Comparison of ENCODE assay signal across 1 cellular context in the genomic region with DNA sequence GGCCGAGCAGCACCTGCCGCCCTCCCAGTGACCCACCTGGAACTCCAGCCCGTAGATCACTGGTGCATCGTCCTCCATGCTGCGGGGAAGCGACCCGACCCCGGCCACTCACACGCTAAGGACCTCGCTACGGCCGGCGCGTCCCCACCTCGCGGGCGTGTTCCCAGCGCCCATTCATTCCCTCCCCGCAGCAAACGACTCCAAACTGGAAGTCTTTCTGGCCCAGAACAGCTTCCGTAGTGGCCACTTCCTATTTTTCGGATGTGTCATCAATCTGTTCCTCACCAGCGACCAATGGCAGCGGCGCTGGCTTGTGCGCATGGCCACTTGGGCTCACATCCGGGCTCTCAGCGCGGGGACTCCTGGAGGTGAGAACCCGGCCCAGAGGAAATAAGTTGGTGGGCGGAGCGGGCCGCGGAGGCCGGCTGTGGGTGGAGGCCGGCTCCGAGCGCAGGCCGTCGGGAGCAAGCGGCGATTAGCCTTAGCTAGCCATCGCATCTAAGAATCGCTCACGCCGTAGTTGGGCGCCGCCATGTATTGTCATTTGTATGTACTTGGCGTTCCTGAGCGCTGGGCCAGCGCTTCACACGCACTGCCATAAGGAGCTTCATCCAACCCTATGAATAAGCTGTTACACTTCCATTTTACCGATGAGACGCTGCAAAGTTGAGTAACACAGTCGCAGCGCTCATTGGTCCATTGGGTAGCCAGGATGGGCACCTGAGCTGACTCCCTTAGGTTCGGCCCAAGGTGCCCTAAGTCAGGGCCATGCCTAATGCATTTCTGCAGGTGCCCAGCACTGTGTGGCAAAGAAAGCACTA.
TF ChIP-seq lines count a peak whose summit lies in the region.

A gene (minus strand): TSS at position 207 of the 821 bp plus-strand sequence. CDS start 129 bp downstream, at position 78.

TF ChIP-seq in HepG2, 621 proteins besides CTCF, POLR2A, EP300 and RAD21 (continued from another document and continues in another):
- TF ChIP-seq, protein P1, sequence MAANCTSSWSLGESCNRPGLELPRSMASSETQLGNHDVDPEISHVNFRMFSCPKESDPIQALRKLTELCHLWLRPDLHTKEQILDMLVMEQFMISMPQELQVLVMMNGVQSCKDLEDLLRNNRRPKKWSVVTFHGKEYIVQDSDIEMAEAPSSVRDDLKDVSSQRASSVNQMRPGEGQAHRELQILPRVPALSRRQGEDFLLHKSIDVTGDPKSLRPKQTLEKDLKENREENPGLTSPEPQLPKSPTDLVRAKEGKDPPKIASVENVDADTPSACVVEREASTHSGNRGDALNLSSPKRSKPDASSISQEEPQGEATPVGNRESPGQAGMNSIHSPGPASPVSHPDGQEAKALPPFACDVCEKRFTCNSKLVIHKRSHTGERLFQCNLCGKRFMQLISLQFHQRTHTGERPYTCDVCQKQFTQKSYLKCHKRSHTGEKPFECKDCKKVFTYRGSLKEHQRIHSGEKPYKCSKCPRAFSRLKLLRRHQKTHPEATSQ (CRISPR knock-in tag; IDR thresholded peaks at IDR 0.05; ENCODE audit: borderline replicate concordance), result peak; percentile 91; the same call in 1 of the 2 replicates
- TF ChIP-seq HDAC2 (CRISPR knock-in tag; IDR thresholded peaks at IDR 0.05) (peak; percentile 85), ZNF10 (CRISPR knock-in tag; IDR thresholded peaks at IDR 0.05; ENCODE audit: borderline replicate concordance, low read depth) (no peak), ZNF224 (CRISPR knock-in tag; IDR thresholded peaks at IDR 0.05) (peak; percentile 82; the same call in 1 of the 2 replicates), NFKB2 (CRISPR knock-in tag; IDR thresholded peaks at IDR 0.05; ENCODE audit: borderline replicate concordance) (0 out of 2 replicates have a peak, but pooled peaks have one; percentile 83), RARA (CRISPR knock-in tag; IDR thresholded peaks at IDR 0.05) (peak; percentile 39), ZNF264 (CRISPR knock-in tag; IDR thresholded peaks at IDR 0.05) (no peak), SATB2 (CRISPR knock-in tag; IDR thresholded peaks at IDR 0.05) (peak; percentile 58), MBNL3 (CRISPR knock-in tag; conservative IDR thresholded peaks at IDR 0.05) (no peak), HDAC1 (CRISPR knock-in tag; IDR thresholded peaks at IDR 0.05) (peak; percentile 98), ZNF101 (CRISPR knock-in tag; IDR thresholded peaks at IDR 0.05; ENCODE audit: borderline replicate concordance, low read depth) (no peak), ZSCAN9 (CRISPR knock-in tag; IDR thresholded peaks at IDR 0.05; ENCODE audit: borderline replicate concordance) (no peak; the same call in 1 of the 2 replicates), ZNF607 (CRISPR knock-in tag; IDR thresholded peaks at IDR 0.05; ENCODE audit: borderline replicate concordance) (peak; percentile 21; the same call in 1 of the 2 replicates), SOX5 (CRISPR knock-in tag; IDR thresholded peaks at IDR 0.05; ENCODE audit: borderline replicate concordance) (peak; percentile 72; the same call in 1 of the 2 replicates), GATA4 (IDR thresholded peaks at IDR 0.05; ENCODE audit: borderline replicate concordance, low read depth) (0 out of 2 replicates have a peak, but pooled peaks have one; percentile 36), HNRNPK (IDR thresholded peaks at IDR 0.05; ENCODE audit: low read depth, low read length, poor library complexity, severe bottlenecking) (peak; percentile 54), ZBTB3 (CRISPR knock-in tag; IDR thresholded peaks at IDR 0.05; ENCODE audit: borderline replicate concordance, low read depth) (peak; percentile 83; the same call in 1 of the 2 replicates), ZNF232 (CRISPR knock-in tag; IDR thresholded peaks at IDR 0.05; ENCODE audit: borderline replicate concordance) (peak; percentile 78; the same call in 1 of the 2 replicates), CBFB (CRISPR knock-in tag; IDR thresholded peaks at IDR 0.05) (peak; percentile 84; the same call in 1 of the 2 replicates), GABPA (IDR thresholded peaks at IDR 0.05; ENCODE audit: low read depth, low read length) (peak; percentile 65), GABPA (CRISPR knock-in tag; IDR thresholded peaks at IDR 0.05; ENCODE audit: low read depth) (peak; percentile 88), ZNF816 (CRISPR knock-in tag; IDR thresholded peaks at IDR 0.05; ENCODE audit: borderline replicate concordance) (peak; percentile 84; the same call in 1 of the 2 replicates)
- TF ChIP-seq, protein P2, sequence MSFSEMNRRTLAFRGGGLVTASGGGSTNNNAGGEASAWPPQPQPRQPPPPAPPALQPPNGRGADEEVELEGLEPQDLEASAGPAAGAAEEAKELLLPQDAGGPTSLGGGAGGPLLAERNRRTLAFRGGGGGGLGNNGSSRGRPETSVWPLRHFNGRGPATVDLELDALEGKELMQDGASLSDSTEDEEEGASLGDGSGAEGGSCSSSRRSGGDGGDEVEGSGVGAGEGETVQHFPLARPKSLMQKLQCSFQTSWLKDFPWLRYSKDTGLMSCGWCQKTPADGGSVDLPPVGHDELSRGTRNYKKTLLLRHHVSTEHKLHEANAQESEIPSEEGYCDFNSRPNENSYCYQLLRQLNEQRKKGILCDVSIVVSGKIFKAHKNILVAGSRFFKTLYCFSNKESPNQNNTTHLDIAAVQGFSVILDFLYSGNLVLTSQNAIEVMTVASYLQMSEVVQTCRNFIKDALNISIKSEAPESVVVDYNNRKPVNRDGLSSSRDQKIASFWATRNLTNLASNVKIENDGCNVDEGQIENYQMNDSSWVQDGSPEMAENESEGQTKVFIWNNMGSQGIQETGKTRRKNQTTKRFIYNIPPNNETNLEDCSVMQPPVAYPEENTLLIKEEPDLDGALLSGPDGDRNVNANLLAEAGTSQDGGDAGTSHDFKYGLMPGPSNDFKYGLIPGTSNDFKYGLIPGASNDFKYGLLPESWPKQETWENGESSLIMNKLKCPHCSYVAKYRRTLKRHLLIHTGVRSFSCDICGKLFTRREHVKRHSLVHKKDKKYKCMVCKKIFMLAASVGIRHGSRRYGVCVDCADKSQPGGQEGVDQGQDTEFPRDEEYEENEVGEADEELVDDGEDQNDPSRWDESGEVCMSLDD (CRISPR knock-in tag; IDR thresholded peaks at IDR 0.05; ENCODE audit: borderline replicate concordance), result peak; percentile 18; the same call in 1 of the 2 replicates
- TF ChIP-seq, protein P3, sequence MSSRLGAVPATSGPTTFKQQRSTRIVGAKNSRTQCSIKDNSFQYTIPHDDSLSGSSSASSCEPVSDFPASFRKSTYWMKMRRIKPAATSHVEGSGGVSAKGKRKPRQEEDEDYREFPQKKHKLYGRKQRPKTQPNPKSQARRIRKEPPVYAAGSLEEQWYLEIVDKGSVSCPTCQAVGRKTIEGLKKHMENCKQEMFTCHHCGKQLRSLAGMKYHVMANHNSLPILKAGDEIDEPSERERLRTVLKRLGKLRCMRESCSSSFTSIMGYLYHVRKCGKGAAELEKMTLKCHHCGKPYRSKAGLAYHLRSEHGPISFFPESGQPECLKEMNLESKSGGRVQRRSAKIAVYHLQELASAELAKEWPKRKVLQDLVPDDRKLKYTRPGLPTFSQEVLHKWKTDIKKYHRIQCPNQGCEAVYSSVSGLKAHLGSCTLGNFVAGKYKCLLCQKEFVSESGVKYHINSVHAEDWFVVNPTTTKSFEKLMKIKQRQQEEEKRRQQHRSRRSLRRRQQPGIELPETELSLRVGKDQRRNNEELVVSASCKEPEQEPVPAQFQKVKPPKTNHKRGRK (CRISPR knock-in tag; IDR thresholded peaks at IDR 0.05), result peak; percentile 47; the same call in 1 of the 2 replicates
- TF ChIP-seq, protein P4, sequence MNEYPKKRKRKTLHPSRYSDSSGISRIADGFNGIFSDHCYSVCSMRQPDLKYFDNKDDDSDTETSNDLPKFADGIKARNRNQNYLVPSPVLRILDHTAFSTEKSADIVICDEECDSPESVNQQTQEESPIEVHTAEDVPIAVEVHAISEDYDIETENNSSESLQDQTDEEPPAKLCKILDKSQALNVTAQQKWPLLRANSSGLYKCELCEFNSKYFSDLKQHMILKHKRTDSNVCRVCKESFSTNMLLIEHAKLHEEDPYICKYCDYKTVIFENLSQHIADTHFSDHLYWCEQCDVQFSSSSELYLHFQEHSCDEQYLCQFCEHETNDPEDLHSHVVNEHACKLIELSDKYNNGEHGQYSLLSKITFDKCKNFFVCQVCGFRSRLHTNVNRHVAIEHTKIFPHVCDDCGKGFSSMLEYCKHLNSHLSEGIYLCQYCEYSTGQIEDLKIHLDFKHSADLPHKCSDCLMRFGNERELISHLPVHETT (CRISPR knock-in tag; conservative IDR thresholded peaks at IDR 0.05), result peak; percentile 89
- TF ChIP-seq, protein P5, sequence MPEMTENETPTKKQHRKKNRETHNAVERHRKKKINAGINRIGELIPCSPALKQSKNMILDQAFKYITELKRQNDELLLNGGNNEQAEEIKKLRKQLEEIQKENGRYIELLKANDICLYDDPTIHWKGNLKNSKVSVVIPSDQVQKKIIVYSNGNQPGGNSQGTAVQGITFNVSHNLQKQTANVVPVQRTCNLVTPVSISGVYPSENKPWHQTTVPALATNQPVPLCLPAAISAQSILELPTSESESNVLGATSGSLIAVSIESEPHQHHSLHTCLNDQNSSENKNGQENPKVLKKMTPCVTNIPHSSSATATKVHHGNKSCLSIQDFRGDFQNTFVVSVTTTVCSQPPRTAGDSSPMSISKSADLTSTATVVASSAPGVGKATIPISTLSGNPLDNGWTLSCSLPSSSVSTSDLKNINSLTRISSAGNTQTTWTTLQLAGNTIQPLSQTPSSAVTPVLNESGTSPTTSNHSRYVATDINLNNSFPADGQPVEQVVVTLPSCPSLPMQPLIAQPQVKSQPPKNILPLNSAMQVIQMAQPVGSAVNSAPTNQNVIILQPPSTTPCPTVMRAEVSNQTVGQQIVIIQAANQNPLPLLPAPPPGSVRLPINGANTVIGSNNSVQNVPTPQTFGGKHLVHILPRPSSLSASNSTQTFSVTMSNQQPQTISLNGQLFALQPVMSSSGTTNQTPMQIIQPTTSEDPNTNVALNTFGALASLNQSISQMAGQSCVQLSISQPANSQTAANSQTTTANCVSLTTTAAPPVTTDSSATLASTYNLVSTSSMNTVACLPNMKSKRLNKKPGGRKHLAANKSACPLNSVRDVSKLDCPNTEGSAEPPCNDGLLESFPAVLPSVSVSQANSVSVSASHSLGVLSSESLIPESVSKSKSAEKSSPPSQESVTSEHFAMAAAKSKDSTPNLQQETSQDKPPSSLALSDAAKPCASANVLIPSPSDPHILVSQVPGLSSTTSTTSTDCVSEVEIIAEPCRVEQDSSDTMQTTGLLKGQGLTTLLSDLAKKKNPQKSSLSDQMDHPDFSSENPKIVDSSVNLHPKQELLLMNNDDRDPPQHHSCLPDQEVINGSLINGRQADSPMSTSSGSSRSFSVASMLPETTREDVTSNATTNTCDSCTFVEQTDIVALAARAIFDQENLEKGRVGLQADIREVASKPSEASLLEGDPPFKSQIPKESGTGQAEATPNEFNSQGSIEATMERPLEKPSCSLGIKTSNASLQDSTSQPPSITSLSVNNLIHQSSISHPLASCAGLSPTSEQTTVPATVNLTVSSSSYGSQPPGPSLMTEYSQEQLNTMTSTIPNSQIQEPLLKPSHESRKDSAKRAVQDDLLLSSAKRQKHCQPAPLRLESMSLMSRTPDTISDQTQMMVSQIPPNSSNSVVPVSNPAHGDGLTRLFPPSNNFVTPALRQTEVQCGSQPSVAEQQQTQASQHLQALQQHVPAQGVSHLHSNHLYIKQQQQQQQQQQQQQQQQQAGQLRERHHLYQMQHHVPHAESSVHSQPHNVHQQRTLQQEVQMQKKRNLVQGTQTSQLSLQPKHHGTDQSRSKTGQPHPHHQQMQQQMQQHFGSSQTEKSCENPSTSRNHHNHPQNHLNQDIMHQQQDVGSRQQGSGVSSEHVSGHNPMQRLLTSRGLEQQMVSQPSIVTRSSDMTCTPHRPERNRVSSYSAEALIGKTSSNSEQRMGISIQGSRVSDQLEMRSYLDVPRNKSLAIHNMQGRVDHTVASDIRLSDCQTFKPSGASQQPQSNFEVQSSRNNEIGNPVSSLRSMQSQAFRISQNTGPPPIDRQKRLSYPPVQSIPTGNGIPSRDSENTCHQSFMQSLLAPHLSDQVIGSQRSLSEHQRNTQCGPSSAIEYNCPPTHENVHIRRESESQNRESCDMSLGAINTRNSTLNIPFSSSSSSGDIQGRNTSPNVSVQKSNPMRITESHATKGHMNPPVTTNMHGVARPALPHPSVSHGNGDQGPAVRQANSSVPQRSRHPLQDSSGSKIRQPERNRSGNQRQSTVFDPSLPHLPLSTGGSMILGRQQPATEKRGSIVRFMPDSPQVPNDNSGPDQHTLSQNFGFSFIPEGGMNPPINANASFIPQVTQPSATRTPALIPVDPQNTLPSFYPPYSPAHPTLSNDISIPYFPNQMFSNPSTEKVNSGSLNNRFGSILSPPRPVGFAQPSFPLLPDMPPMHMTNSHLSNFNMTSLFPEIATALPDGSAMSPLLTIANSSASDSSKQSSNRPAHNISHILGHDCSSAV (CRISPR knock-in tag; IDR thresholded peaks at IDR 0.05; ENCODE audit: borderline replicate concordance), result no peak
- TF ChIP-seq, protein P6, sequence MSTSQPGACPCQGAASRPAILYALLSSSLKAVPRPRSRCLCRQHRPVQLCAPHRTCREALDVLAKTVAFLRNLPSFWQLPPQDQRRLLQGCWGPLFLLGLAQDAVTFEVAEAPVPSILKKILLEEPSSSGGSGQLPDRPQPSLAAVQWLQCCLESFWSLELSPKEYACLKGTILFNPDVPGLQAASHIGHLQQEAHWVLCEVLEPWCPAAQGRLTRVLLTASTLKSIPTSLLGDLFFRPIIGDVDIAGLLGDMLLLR (CRISPR knock-in tag; IDR thresholded peaks at IDR 0.05), result peak; percentile 72; the same call in 1 of the 2 replicates
- TF ChIP-seq, protein P7, sequence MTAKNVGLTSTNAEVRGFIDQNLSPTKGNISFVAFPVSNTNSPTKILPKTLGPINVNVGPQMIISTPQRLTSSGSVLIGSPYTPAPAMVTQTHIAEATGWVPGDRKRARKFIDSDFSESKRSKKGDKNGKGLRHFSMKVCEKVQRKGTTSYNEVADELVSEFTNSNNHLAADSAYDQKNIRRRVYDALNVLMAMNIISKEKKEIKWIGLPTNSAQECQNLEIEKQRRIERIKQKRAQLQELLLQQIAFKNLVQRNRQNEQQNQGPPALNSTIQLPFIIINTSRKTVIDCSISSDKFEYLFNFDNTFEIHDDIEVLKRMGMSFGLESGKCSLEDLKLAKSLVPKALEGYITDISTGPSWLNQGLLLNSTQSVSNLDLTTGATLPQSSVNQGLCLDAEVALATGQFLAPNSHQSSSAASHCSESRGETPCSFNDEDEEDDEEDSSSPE (CRISPR knock-in tag; IDR thresholded peaks at IDR 0.05), result peak; percentile 88
- TF ChIP-seq, protein P8, sequence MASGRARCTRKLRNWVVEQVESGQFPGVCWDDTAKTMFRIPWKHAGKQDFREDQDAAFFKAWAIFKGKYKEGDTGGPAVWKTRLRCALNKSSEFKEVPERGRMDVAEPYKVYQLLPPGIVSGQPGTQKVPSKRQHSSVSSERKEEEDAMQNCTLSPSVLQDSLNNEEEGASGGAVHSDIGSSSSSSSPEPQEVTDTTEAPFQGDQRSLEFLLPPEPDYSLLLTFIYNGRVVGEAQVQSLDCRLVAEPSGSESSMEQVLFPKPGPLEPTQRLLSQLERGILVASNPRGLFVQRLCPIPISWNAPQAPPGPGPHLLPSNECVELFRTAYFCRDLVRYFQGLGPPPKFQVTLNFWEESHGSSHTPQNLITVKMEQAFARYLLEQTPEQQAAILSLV (CRISPR knock-in tag; IDR thresholded peaks at IDR 0.05; ENCODE audit: borderline replicate concordance), result peak; percentile 81; the same call in 1 of the 2 replicates
- TF ChIP-seq, protein P9, sequence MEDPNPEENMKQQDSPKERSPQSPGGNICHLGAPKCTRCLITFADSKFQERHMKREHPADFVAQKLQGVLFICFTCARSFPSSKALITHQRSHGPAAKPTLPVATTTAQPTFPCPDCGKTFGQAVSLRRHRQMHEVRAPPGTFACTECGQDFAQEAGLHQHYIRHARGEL (CRISPR knock-in tag; IDR thresholded peaks at IDR 0.05), result no peak
